1 cellular context compared by ENCODE assay signal in genomic region chr14:24184104-24184970, GRCh38.
A peak's percentile ranks its signal among the peaks of the same experiment; 100 is the strongest.
TF ChIP-seq lines count a peak whose summit lies in the region.

No MANE protein-coding gene starts in this region.

TF ChIP-seq in HepG2, 621 proteins besides CTCF, POLR2A, EP300 and RAD21 (continued from another document):
- TF ChIP-seq ZNF615 (CRISPR knock-in tag; IDR thresholded peaks at IDR 0.05; ENCODE audit: borderline replicate concordance), result no peak
- TF ChIP-seq, protein P1, sequence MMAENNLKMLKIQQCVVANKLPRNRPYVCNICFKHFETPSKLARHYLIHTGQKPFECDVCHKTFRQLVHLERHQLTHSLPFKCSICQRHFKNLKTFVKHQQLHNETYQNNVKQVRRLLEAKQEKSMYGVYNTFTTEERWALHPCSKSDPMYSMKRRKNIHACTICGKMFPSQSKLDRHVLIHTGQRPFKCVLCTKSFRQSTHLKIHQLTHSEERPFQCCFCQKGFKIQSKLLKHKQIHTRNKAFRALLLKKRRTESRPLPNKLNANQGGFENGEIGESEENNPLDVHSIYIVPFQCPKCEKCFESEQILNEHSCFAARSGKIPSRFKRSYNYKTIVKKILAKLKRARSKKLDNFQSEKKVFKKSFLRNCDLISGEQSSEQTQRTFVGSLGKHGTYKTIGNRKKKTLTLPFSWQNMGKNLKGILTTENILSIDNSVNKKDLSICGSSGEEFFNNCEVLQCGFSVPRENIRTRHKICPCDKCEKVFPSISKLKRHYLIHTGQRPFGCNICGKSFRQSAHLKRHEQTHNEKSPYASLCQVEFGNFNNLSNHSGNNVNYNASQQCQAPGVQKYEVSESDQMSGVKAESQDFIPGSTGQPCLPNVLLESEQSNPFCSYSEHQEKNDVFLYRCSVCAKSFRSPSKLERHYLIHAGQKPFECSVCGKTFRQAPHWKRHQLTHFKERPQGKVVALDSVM (CRISPR knock-in tag; IDR thresholded peaks at IDR 0.05), result no peak
- TF ChIP-seq REXO4 (CRISPR knock-in tag; IDR thresholded peaks at IDR 0.05; ENCODE audit: borderline replicate concordance), result 0 out of 2 replicates have a peak, but pooled peaks have one; percentile 14
- TF ChIP-seq, protein P2, sequence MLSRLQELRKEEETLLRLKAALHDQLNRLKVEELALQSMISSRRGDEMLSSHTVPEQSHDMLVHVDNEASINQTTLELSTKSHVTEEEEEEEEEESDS (CRISPR knock-in tag; IDR thresholded peaks at IDR 0.05; ENCODE audit: borderline replicate concordance), result no peak
- no peak for TF ChIP-seq HES4 (CRISPR knock-in tag; IDR thresholded peaks at IDR 0.05; ENCODE audit: borderline replicate concordance)
- TF ChIP-seq, protein P3, sequence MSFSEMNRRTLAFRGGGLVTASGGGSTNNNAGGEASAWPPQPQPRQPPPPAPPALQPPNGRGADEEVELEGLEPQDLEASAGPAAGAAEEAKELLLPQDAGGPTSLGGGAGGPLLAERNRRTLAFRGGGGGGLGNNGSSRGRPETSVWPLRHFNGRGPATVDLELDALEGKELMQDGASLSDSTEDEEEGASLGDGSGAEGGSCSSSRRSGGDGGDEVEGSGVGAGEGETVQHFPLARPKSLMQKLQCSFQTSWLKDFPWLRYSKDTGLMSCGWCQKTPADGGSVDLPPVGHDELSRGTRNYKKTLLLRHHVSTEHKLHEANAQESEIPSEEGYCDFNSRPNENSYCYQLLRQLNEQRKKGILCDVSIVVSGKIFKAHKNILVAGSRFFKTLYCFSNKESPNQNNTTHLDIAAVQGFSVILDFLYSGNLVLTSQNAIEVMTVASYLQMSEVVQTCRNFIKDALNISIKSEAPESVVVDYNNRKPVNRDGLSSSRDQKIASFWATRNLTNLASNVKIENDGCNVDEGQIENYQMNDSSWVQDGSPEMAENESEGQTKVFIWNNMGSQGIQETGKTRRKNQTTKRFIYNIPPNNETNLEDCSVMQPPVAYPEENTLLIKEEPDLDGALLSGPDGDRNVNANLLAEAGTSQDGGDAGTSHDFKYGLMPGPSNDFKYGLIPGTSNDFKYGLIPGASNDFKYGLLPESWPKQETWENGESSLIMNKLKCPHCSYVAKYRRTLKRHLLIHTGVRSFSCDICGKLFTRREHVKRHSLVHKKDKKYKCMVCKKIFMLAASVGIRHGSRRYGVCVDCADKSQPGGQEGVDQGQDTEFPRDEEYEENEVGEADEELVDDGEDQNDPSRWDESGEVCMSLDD (CRISPR knock-in tag; IDR thresholded peaks at IDR 0.05; ENCODE audit: borderline replicate concordance), result no peak
- TF ChIP-seq, protein P4, sequence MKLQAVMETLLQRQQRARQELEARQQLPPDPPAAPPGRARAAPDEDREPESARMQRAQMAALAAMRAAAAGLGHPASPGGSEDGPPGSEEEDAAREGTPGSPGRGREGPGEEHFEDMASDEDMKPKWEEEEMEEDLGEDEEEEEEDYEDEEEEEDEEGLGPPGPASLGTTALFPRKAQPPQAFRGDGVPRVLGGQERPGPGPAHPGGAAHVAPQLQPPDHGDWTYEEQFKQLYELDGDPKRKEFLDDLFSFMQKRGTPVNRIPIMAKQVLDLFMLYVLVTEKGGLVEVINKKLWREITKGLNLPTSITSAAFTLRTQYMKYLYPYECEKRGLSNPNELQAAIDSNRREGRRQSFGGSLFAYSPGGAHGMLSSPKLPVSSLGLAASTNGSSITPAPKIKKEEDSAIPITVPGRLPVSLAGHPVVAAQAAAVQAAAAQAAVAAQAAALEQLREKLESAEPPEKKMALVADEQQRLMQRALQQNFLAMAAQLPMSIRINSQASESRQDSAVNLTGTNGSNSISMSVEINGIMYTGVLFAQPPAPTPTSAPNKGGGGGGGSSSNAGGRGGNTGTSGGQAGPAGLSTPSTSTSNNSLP (IDR thresholded peaks at IDR 0.05; ENCODE audit: low read depth, low read length), result no peak
- TF ChIP-seq NCOR1 (IDR thresholded peaks at IDR 0.05; ENCODE audit: borderline replicate concordance, low read length), result no peak
- TF ChIP-seq ZNF660 (CRISPR knock-in tag; IDR thresholded peaks at IDR 0.05; ENCODE audit: borderline replicate concordance, low read depth), result 0 out of 2 replicates have a peak, but pooled peaks have one; percentile 30
- no peak for TF ChIP-seq ETV5 (CRISPR knock-in tag; IDR thresholded peaks at IDR 0.05; ENCODE audit: borderline replicate concordance)
- no peak for TF ChIP-seq ZFP62 (CRISPR knock-in tag; IDR thresholded peaks at IDR 0.05)
- no peak for TF ChIP-seq ARNTL (CRISPR knock-in tag; IDR thresholded peaks at IDR 0.05)
- no peak for TF ChIP-seq ARID4A (CRISPR knock-in tag; IDR thresholded peaks at IDR 0.05; ENCODE audit: borderline replicate concordance)
- no peak for TF ChIP-seq ZNF558 (CRISPR knock-in tag; IDR thresholded peaks at IDR 0.05; ENCODE audit: borderline replicate concordance)
- peak; percentile 38 for TF ChIP-seq MED8 (CRISPR knock-in tag; IDR thresholded peaks at IDR 0.05; ENCODE audit: insufficient replicate concordance)
- no peak for TF ChIP-seq ZNF337 (CRISPR knock-in tag; IDR thresholded peaks at IDR 0.05; ENCODE audit: borderline replicate concordance, low read depth)
- 0 out of 2 replicates have a peak, but pooled peaks have one; percentile 86 for TF ChIP-seq ATRX (CRISPR knock-in tag; IDR thresholded peaks at IDR 0.05; ENCODE audit: borderline replicate concordance)
- TF ChIP-seq SNAPC2 (CRISPR knock-in tag; IDR thresholded peaks at IDR 0.05), result no peak
